Comparison of ENCODE assay signal across 30 cellular contexts in the genomic region with DNA sequence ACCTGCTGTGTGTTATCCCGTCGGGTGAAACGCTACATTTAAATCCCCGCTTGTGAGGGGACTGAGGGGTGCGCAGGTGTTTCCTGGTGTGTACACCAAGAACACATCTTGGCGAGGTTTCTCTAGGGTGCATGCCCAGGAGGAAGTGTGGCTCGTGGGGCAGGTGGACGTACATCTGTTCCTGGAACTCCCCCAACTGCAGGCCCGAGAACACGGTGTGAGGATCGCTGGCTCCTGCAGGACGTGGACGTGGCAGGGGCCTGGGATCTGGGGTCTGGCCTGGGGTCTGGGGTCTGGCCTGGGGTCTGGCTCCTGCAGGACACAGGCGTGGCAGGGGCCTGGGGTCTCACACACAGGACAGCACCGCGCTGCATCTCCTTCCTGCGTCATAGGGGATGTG. TPM values are rescaled to one million over a fixed set of nuclear protein-coding genes. Genes with fewer than 3 reads are reported as not detected.
"Had no signal": no experiment of that assay in that cellular context is flagged by ENCODE, and none has a peak within 500 bp of the region (broad histone marks: within the 10 kb centered on the region; RNA-seq: fewer than 3 reads in every experiment).

No MANE protein-coding gene starts in this region.

- ATAC-seq: activated CD8-positive, alpha-beta T cell treated with anti-CD3 and anti-CD28 coated beads, Interleukin-2, amount 10 ng/mL, durations not matched to agents 7 days and 5 days; esophagus mucosa; left colon; right lobe of liver; stimulated activated naive CD8-positive, alpha-beta T cell treated with anti-CD3 and anti-CD28 coated beads, Interleukin-15, Interleukin-2, amounts not matched to agents 100 U/mL and 50 U/mL, for 24 hours had no signal

- H3K4me1 Mint-ChIP-seq: activated naive CD4-positive, alpha-beta T cell treated with anti-CD3 and anti-CD28 coated beads, Interleukin-2, amount 10 ng/mL, durations not matched to agents 7 days and 5 days; endodermal cell; neural progenitor cell had no signal

- DNase-seq: activated B cell treated with CpG ODN at 0.5 μM for 24 hours; activated CD8-positive, alpha-beta T cell treated with anti-CD3 and anti-CD28 coated beads, Interleukin-2, amount 10 ng/mL, durations not matched to agents 7 days and 5 days; activated gamma-delta T cell; activated naive CD4-positive, alpha-beta T cell treated with anti-CD3 and anti-CD28 coated beads, Interleukin-2, amount 10 ng/mL, durations not matched to agents 7 days and 5 days; activated naive CD8-positive, alpha-beta T cell treated with anti-CD3 and anti-CD28 coated beads, Interleukin-2, amount 10 ng/mL, durations not matched to agents 7 days and 5 days; brain microvascular endothelial cell; foreskin fibroblast; hippocampal formation; left colon; mesenchymal stem cell; natural killer cell; stimulated activated CD4-positive, alpha-beta T cell treated with anti-CD3 and anti-CD28 coated beads, Interleukin-12 subunit alpha, Interleukin-12 subunit beta, amount 100 ng/mL, for 4 hours; stimulated activated CD4-positive, alpha-beta T cell treated with anti-CD3 and anti-CD28 coated beads, Interleukin-4, amount 100 ng/mL, for 1 hour; stimulated activated naive CD8-positive, alpha-beta T cell treated with anti-CD3 and anti-CD28 coated beads, Interleukin-15, Interleukin-2, amounts not matched to agents 100 U/mL and 50 U/mL, for 24 hours; T-helper 1 cell had no signal

- H3K27ac ChIP-seq: brain microvascular endothelial cell, neural progenitor cell, right lobe of liver, skin epidermis, upper lobe of left lung, vagina had no signal

- H3K4me1 ChIP-seq: neural progenitor cell, right lobe of liver, upper lobe of left lung, vagina had no signal

- H3K9ac ChIP-seq: neural progenitor cell had no signal

- H3K27me3 ChIP-seq: brain microvascular endothelial cell, neural progenitor cell, right lobe of liver, upper lobe of left lung, vagina had no signal

- H3K9me3 Mint-ChIP-seq: activated B cell treated with CpG ODN at 0.5 μM for 24 hours; activated naive CD4-positive, alpha-beta T cell treated with anti-CD3 and anti-CD28 coated beads, Interleukin-2, amount 10 ng/mL, durations not matched to agents 7 days and 5 days had no signal

- H3K36me3 ChIP-seq: brain microvascular endothelial cell, neural progenitor cell, right lobe of liver, upper lobe of left lung, vagina had no signal

- H2AFZ ChIP-seq: neural progenitor cell had no signal

- H3K4me3 ChIP-seq: neural progenitor cell, right lobe of liver, skin epidermis, upper lobe of left lung, vagina had no signal

- H3K36me3 Mint-ChIP-seq: activated naive CD4-positive, alpha-beta T cell treated with anti-CD3 and anti-CD28 coated beads, Interleukin-2, amount 10 ng/mL, durations not matched to agents 7 days and 5 days; activated naive CD8-positive, alpha-beta T cell treated with anti-CD3 and anti-CD28 coated beads, Interleukin-2, amount 10 ng/mL, durations not matched to agents 7 days and 5 days; natural killer cell had no signal

- H3K4me2 ChIP-seq: neural progenitor cell had no signal

- H3K4me3 Mint-ChIP-seq: activated B cell treated with CpG ODN at 0.5 μM for 24 hours; activated CD8-positive, alpha-beta T cell treated with anti-CD3 and anti-CD28 coated beads, Interleukin-2, amount 10 ng/mL, durations not matched to agents 7 days and 5 days; activated naive CD4-positive, alpha-beta T cell treated with anti-CD3 and anti-CD28 coated beads, Interleukin-2, amount 10 ng/mL, durations not matched to agents 7 days and 5 days; activated naive CD8-positive, alpha-beta T cell treated with anti-CD3 and anti-CD28 coated beads, Interleukin-2, amount 10 ng/mL, durations not matched to agents 7 days and 5 days; dendritic cell treated with granulocyte-macrophage colony-stimulating factor and Interleukin-4, amounts not matched to agents 40 ng/mL and 50 ng/mL, for 4 days; endodermal cell; natural killer cell; neural progenitor cell; T-helper 2 cell treated with Interferon-gamma antibody and Interleukin-4, amounts not matched to agents 5 μg/mL and 100 μg/mL, for 36 hours had no signal

- H3K9me3 ChIP-seq: right lobe of liver, upper lobe of left lung, vagina had no signal

- H3K27ac Mint-ChIP-seq: activated B cell treated with CpG ODN at 0.5 μM for 24 hours; activated CD8-positive, alpha-beta T cell treated with anti-CD3 and anti-CD28 coated beads, Interleukin-2, amount 10 ng/mL, durations not matched to agents 7 days and 5 days; activated naive CD4-positive, alpha-beta T cell treated with anti-CD3 and anti-CD28 coated beads, Interleukin-2, amount 10 ng/mL, durations not matched to agents 7 days and 5 days; activated naive CD8-positive, alpha-beta T cell treated with anti-CD3 and anti-CD28 coated beads, Interleukin-2, amount 10 ng/mL, durations not matched to agents 7 days and 5 days; dendritic cell treated with granulocyte-macrophage colony-stimulating factor and Interleukin-4, amounts not matched to agents 40 ng/mL and 50 ng/mL, for 4 days; endodermal cell; natural killer cell; neural progenitor cell; T-helper 2 cell treated with Interferon-gamma antibody and Interleukin-4, amounts not matched to agents 5 μg/mL and 100 μg/mL, for 36 hours had no signal

RNA-seq across cellular contexts. Expression of gene KNDC1, which starts 10.1 kb away (rescaled TPM):
- total RNA-seq: subcutaneous adipose tissue had no signal

RNA-seq across cellular contexts. Expression of gene UTF1, which starts 59.9 kb away (rescaled TPM):
- total RNA-seq: activated B cell treated with CpG ODN at 0.5 μM for 24 hours; activated CD8-positive, alpha-beta T cell treated with anti-CD3 and anti-CD28 coated beads, Interleukin-2, amount 10 ng/mL, durations not matched to agents 7 days and 5 days; activated naive CD8-positive, alpha-beta T cell treated with anti-CD3 and anti-CD28 coated beads, Interleukin-2, amount 10 ng/mL, durations not matched to agents 7 days and 5 days; esophagus mucosa; left colon; lower leg skin; mononuclear cell; omental fat pad; renal cortical epithelial cell; right lobe of liver; subcutaneous adipose tissue; vagina had no signal
- polyA plus RNA-seq: keratinocyte had no signal
